ENCODE assay signal across 28 cellular contexts in the genomic region with DNA sequence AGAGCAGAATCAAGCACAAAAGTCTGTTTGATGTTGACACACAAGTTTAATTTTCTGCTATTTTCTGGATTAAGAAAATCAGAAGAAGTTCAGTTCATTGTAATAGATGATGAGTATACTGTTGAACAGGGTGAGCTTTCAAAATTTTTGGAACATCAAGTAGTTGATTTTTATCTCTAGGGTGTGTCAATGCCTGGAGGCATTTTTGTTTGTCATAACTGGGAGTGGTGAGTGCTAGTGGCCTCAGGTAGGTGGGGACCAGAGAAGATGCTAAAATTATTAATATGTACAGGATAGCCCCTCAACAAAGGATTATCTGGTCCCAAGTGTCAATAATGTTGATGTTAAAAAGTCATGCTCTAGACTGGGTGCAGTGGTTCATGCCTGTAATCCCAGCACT.
"Had no signal": no experiment of that assay in that cellular context is flagged by ENCODE, and none has a peak within 500 bp of the region (broad histone marks: within the 10 kb centered on the region; RNA-seq: fewer than 3 reads in every experiment).

No MANE protein-coding gene starts in this region.

- H3K4me3 ChIP-seq: stomach, suprapubic skin, testis, thoracic aorta, thyroid gland, tibial artery, tibial nerve, transverse colon, upper lobe of left lung, upper lobe of right lung, uterus, vagina had no signal

- H3K36me3 Mint-ChIP-seq: stimulated activated effector memory CD8-positive, alpha-beta T cell treated with anti-CD3 and anti-CD28 coated beads, Interleukin-12 subunit alpha, Interleukin-12 subunit beta, amount 100 ng/mL, for 72 hours; stimulated activated memory B cell treated with anti-CD40 and anti-IgM and Interleukin-4, amounts not matched to agents 10 μg/mL and 1 μg/mL and 100 μg/mL, for 72 hours; stimulated activated naive B cell treated with anti-CD40 and anti-IgM and Interleukin-4, amounts not matched to agents 10 μg/mL and 1 μg/mL and 100 μg/mL, for 72 hours; type B pancreatic cell had no signal

- H3K4me1 Mint-ChIP-seq: stimulated activated effector memory CD8-positive, alpha-beta T cell treated with anti-CD3 and anti-CD28 coated beads, Interleukin-12 subunit alpha, Interleukin-12 subunit beta, amount 100 ng/mL, for 72 hours; stimulated activated memory B cell treated with anti-CD40 and anti-IgM and Interleukin-4, amounts not matched to agents 10 μg/mL and 1 μg/mL and 100 μg/mL, for 72 hours; stimulated activated naive B cell treated with anti-CD40 and anti-IgM and Interleukin-4, amounts not matched to agents 10 μg/mL and 1 μg/mL and 100 μg/mL, for 72 hours; stimulated activated naive CD8-positive, alpha-beta T cell treated with anti-CD3 and anti-CD28 coated beads, Interleukin-15, amount 100 ng/mL, for 72 hours had no signal

- H3K4me1 ChIP-seq: stomach, suprapubic skin, testis, thyroid gland, tibial artery, tibial nerve, transverse colon, upper lobe of left lung, upper lobe of right lung, uterus, vagina had no signal

- H3K9me3 Mint-ChIP-seq: stimulated activated naive B cell treated with anti-CD40 and anti-IgM and Interleukin-4, amounts not matched to agents 10 μg/mL and 1 μg/mL and 100 μg/mL, for 72 hours had no signal

- H3K27me3 ChIP-seq: stomach, suprapubic skin, testis, thyroid gland, tibial artery, tibial nerve, transverse colon, upper lobe of left lung, upper lobe of right lung, uterus, vagina had no signal

- ATAC-seq: stimulated activated effector memory CD8-positive, alpha-beta T cell treated with anti-CD3 and anti-CD28 coated beads, Interleukin-12 subunit alpha, Interleukin-12 subunit beta, amount 100 ng/mL, for 72 hours; stimulated activated memory B cell treated with anti-CD40 and anti-IgM and Interleukin-4, amounts not matched to agents 10 μg/mL and 1 μg/mL and 100 μg/mL, for 72 hours; stimulated activated naive B cell treated with anti-CD40 and anti-IgM and Interleukin-4, amounts not matched to agents 10 μg/mL and 1 μg/mL and 100 μg/mL, for 72 hours; stimulated activated naive CD8-positive, alpha-beta T cell treated with anti-CD3 and anti-CD28 coated beads, Interleukin-15, amount 100 ng/mL, for 72 hours; stimulated activated naive CD8-positive, alpha-beta T cell treated with anti-CD3 and anti-CD28 coated beads, Interleukin-15, Interleukin-2, amounts not matched to agents 100 U/mL and 50 U/mL, for 24 hours; upper lobe of right lung had no signal

- H3K4me3 Mint-ChIP-seq: stimulated activated effector memory CD8-positive, alpha-beta T cell treated with anti-CD3 and anti-CD28 coated beads, Interleukin-12 subunit alpha, Interleukin-12 subunit beta, amount 100 ng/mL, for 72 hours; stimulated activated memory B cell treated with anti-CD40 and anti-IgM and Interleukin-4, amounts not matched to agents 10 μg/mL and 1 μg/mL and 100 μg/mL, for 72 hours; stimulated activated naive B cell treated with anti-CD40 and anti-IgM and Interleukin-4, amounts not matched to agents 10 μg/mL and 1 μg/mL and 100 μg/mL, for 72 hours; stimulated activated naive CD8-positive, alpha-beta T cell treated with anti-CD3 and anti-CD28 coated beads, Interleukin-15, amount 100 ng/mL, for 72 hours; stimulated activated naive CD8-positive, alpha-beta T cell treated with anti-CD3 and anti-CD28 coated beads, Interleukin-15, Interleukin-2, amounts not matched to agents 100 ng/mL and 50 ng/mL, for 24 hours; type B pancreatic cell had no signal

- H3K36me3 ChIP-seq: stomach, suprapubic skin, thoracic aorta, thyroid gland, tibial artery, tibial nerve, transverse colon, upper lobe of left lung, upper lobe of right lung, uterus, vagina had no signal

- H3K27me3 Mint-ChIP-seq: stimulated activated memory B cell treated with anti-CD40 and anti-IgM and Interleukin-4, amounts not matched to agents 10 μg/mL and 1 μg/mL and 100 μg/mL, for 72 hours; stimulated activated naive B cell treated with anti-CD40 and anti-IgM and Interleukin-4, amounts not matched to agents 10 μg/mL and 1 μg/mL and 100 μg/mL, for 72 hours; stimulated activated naive CD8-positive, alpha-beta T cell treated with anti-CD3 and anti-CD28 coated beads, Interleukin-15, amount 100 ng/mL, for 72 hours; stimulated activated naive CD8-positive, alpha-beta T cell treated with anti-CD3 and anti-CD28 coated beads, Interleukin-15, Interleukin-2, amounts not matched to agents 100 ng/mL and 50 ng/mL, for 24 hours had no signal

- H3K27ac ChIP-seq: stomach, suprapubic skin, testis, thoracic aorta, thyroid gland, tibial artery, tibial nerve, transverse colon, upper lobe of left lung, upper lobe of right lung, uterus, vagina had no signal

- H3K27ac Mint-ChIP-seq: stimulated activated effector memory CD8-positive, alpha-beta T cell treated with anti-CD3 and anti-CD28 coated beads, Interleukin-12 subunit alpha, Interleukin-12 subunit beta, amount 100 ng/mL, for 72 hours; stimulated activated memory B cell treated with anti-CD40 and anti-IgM and Interleukin-4, amounts not matched to agents 10 μg/mL and 1 μg/mL and 100 μg/mL, for 72 hours; stimulated activated naive B cell treated with anti-CD40 and anti-IgM and Interleukin-4, amounts not matched to agents 10 μg/mL and 1 μg/mL and 100 μg/mL, for 72 hours; stimulated activated naive CD8-positive, alpha-beta T cell treated with anti-CD3 and anti-CD28 coated beads, Interleukin-15, amount 100 ng/mL, for 72 hours; stimulated activated naive CD8-positive, alpha-beta T cell treated with anti-CD3 and anti-CD28 coated beads, Interleukin-15, Interleukin-2, amounts not matched to agents 100 ng/mL and 50 ng/mL, for 24 hours; type B pancreatic cell had no signal

- DNase-seq: stimulated activated CD4-positive, alpha-beta T cell treated with anti-CD3 and anti-CD28 coated beads, Interleukin-2, amount 100 ng/mL, for 48 hours; stimulated activated CD4-positive, alpha-beta T cell treated with anti-CD3 and anti-CD28 coated beads, Interleukin-4, amount 100 ng/mL, for 1 hour; stimulated activated CD4-positive, alpha-beta T cell treated with anti-CD3 and anti-CD28 coated beads, Interleukin-4, amount 100 ng/mL, for 24 hours; stimulated activated CD4-positive, alpha-beta T cell treated with anti-CD3 and anti-CD28 coated beads, Interleukin-4, amount 100 ng/mL, for 4 hours; stimulated activated CD8-positive, alpha-beta memory T cell treated with anti-CD3 and anti-CD28 coated beads, Interleukin-4, amount 100 ng/mL, for 48 hours; stimulated activated naive B cell treated with anti-CD40 and anti-IgM and Interleukin-4, amounts not matched to agents 10 μg/mL and 1 μg/mL and 100 μg/mL, for 72 hours; stimulated activated naive CD4-positive, alpha-beta T cell; stimulated activated naive CD4-positive, alpha-beta T cell treated with Interleukin-2 at 50 U/mL for 16 hours; stimulated activated naive CD8-positive, alpha-beta T cell treated with anti-CD3 and anti-CD28 coated beads, Interleukin-15, amount 100 ng/mL, for 72 hours; stimulated activated naive CD8-positive, alpha-beta T cell treated with anti-CD3 and anti-CD28 coated beads, Interleukin-15, Interleukin-2, amounts not matched to agents 100 U/mL and 50 U/mL, for 24 hours; stomach; substantia nigra; testis; thyroid gland; tibial artery; transverse colon; trophoblast cell; upper lobe of left lung; upper lobe of right lung; uterus had no signal

- H3K9me3 ChIP-seq: stomach, suprapubic skin, testis, thoracic aorta, thyroid gland, tibial artery, tibial nerve, transverse colon, upper lobe of left lung, upper lobe of right lung, uterus, vagina had no signal
